ENCODE assay signal across 22 cellular contexts in the genomic region with DNA sequence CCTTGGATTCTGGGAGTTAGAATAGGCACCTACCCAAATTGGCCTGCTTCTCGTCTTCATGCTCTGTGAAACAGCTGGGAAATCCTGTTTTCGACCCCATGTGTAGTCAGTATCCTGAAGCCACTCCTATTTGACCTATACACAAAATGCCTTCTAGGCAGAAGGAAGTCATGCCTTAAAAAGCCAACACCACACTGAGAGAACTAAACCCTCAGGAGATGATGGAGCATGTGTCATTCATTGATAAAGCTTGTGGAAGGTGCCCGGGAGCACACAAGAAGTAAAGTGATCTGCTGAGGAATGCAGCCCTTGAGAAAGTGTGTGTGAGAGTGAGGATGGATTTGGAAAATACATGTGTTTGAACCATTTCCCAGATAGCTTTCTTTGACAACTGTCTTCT.
DNase-seq lines count a peak whose midpoint lies in the region; TF ChIP-seq lines count a peak whose summit lies in the region.
"Had no signal": no experiment of that assay in that cellular context is flagged by ENCODE, and none has a peak within 500 bp of the region (broad histone marks: within the 10 kb centered on the region; RNA-seq: fewer than 3 reads in every experiment).

No MANE protein-coding gene starts in this region.

- in situ Hi-C loops in SK-MEL-5 (cut with HindIII; ENCODE audit: low pct_unique_long_range_greater_than_20kb, low sequenced_read_pairs), result no loop called here

- H3K4me3 Mint-ChIP-seq in endodermal cell (no peak overlapping the region), Caco-2 (ENCODE audit: unreplicated experiment) (no peak overlapping the region)
- H3K4me3 Mint-ChIP-seq: CD8-positive, alpha-beta T cell; IgD-negative memory B cell had no signal

- 82 to 87% methylated on average over 3 of the region's 3 CpGs for WGBS in endodermal cell (ENCODE audit: insufficient coverage in 1 of 2, insufficient read length in 1 of 2), 2 experiments

- no peaks in the 10 kb centered on the region for H3K4me1 Mint-ChIP-seq in endodermal cell
- H3K4me1 Mint-ChIP-seq in Caco-2 (ENCODE audit: low read depth, unreplicated experiment), result no peaks in the 10 kb centered on the region

- no peaks in the 10 kb centered on the region for H3K36me3 ChIP-seq in endodermal cell (ENCODE audit: control insufficient read depth, insufficient read depth, low read length)
- no peaks in the 10 kb centered on the region for H3K36me3 ChIP-seq in colonic mucosa
- H3K36me3 ChIP-seq in Caco-2 (ENCODE audit: control insufficient read depth, insufficient read depth, low read length), result no peaks in the 10 kb centered on the region
- H3K36me3 ChIP-seq: BLaER1, HAP-1, SJSA1 had no signal

- TF ChIP-seq CTCF in endodermal cell (conservative IDR thresholded peaks at IDR 0.05), result no peak
- no peak for TF ChIP-seq CTCF in colonic mucosa (IDR thresholded peaks at IDR 0.05)
- TF ChIP-seq CTCF in Caco-2 (IDR thresholded peaks at IDR 0.05; ENCODE audit: insufficient read depth in 1 of 2, low read depth in 1 of 2, low read length in 1 of 2, severe bottlenecking in 1 of 2, unreplicated experiment in 1 of 2), result no peak

- no peak overlapping the region for H3K9ac ChIP-seq in endodermal cell (ENCODE audit: extremely low read depth, low read length, poor library complexity, severe bottlenecking)
- H3K9ac ChIP-seq in colonic mucosa (ENCODE audit: low read depth in 2 of 2, low read length in 2 of 2), result no peak overlapping the region
- H3K9ac ChIP-seq: BLaER1 had no signal

- H3K4me1 ChIP-seq in endodermal cell (ENCODE audit: control insufficient read depth, insufficient read depth, low read length) (no peaks in the 10 kb centered on the region), colonic mucosa (no peaks in the 10 kb centered on the region), Caco-2 (no peaks in the 10 kb centered on the region)
- H3K4me1 ChIP-seq: A549, BLaER1, HAP-1, SJSA1 had no signal

- CTCF ChIA-PET in Caco-2 (lab: Charles Lee), result no interaction called here

- H3K4me3 ChIP-seq in endodermal cell (ENCODE audit: low read length) (no peak overlapping the region), colonic mucosa (no peak overlapping the region), Caco-2 (ENCODE audit: low read depth, low read length) (no peak overlapping the region)
- H3K4me3 ChIP-seq: A549, BLaER1, HAP-1, SJSA1 had no signal

- no peaks in the 10 kb centered on the region for H3K27me3 Mint-ChIP-seq in endodermal cell (ENCODE audit: insufficient read depth)
- peaks cover 9% of the 10 kb centered on the region for H3K27me3 Mint-ChIP-seq in Caco-2 (ENCODE audit: insufficient read depth, unreplicated experiment)
- H3K27me3 Mint-ChIP-seq: IgD-negative memory B cell had no signal

- H3K27ac ChIP-seq in endodermal cell (ENCODE audit: low read depth, low read length) (no peak overlapping the region), colonic mucosa (no peak overlapping the region)
- H3K27ac ChIP-seq: A549, BLaER1, SJSA1 had no signal

- BruUV-seq in Caco-2 (replicated peaks; lab: Mats Ljungman, UMichigan), result no TSS peak

- H3K9me3 Mint-ChIP-seq in endodermal cell, result no peaks in the 10 kb centered on the region
- no peaks in the 10 kb centered on the region for H3K9me3 Mint-ChIP-seq in Caco-2 (ENCODE audit: unreplicated experiment)
- H3K9me3 Mint-ChIP-seq: CD8-positive, alpha-beta T cell; IgD-negative memory B cell had no signal

- H3K27ac Mint-ChIP-seq in endodermal cell, result no peak overlapping the region
- H3K27ac Mint-ChIP-seq in Caco-2 (ENCODE audit: unreplicated experiment), result no peak overlapping the region
- H3K27ac Mint-ChIP-seq: CD8-positive, alpha-beta T cell; IgD-negative memory B cell had no signal

- POLR2A ChIA-PET in Caco-2 (lab: Charles Lee), result no interaction called here

- intact Hi-C loops in colonic mucosa (cut with DNase I), result no loop called here
- intact Hi-C loops in Caco-2 (cut with micrococcal nuclease; ENCODE audit: unreplicated experiment), result no loop called here

- no peaks in the 10 kb centered on the region for H3K9me3 ChIP-seq in endodermal cell (ENCODE audit: control insufficient read depth, low read length)
- H3K9me3 ChIP-seq in colonic mucosa, result no peaks in the 10 kb centered on the region
- no peaks in the 10 kb centered on the region for H3K9me3 ChIP-seq in Caco-2
- H3K9me3 ChIP-seq: A549, BLaER1, HAP-1, SJSA1 had no signal

- DNase-seq in Daoy (ENCODE audit: low read depth) (peak; percentile 9), HT1080 (ENCODE audit: low read depth) (peak; percentile 17), SK-MEL-5 (ENCODE audit: low read depth, low spot score) (peak; percentile 41), islet precursor cell (peak; percentile 58), endodermal cell (no peak), colonic mucosa (no peak), Caco-2 (no peak)
- DNase-seq in stimulated activated CD4-positive, alpha-beta T cell treated with anti-CD3 and anti-CD28 coated beads, Interleukin-12 subunit alpha, Interleukin-12 subunit beta, amount 100 ng/mL, for 4 hours, result no peak
- DNase-seq: CD8-positive, alpha-beta T cell; DMS53; Karpas-422; MM.1S; NCI-H1092; NCI-H1436 treated with DMSO at 0.1 percent for 48 hours; NCI-H2081; NCI-H2171 treated with DMSO at 0.1 percent for 48 hours; NCI-H748 treated with DMSO at 0.1 percent for 48 hours had no signal

- H3K27me3 ChIP-seq in endodermal cell (ENCODE audit: control insufficient read depth, insufficient read depth, low read length, poor library complexity, severe bottlenecking), result no peaks in the 10 kb centered on the region
- no peaks in the 10 kb centered on the region for H3K27me3 ChIP-seq in colonic mucosa
- no peaks in the 10 kb centered on the region for H3K27me3 ChIP-seq in Caco-2 (replicated peaks; ENCODE audit: control insufficient read depth, insufficient read depth, low read length)
- H3K27me3 ChIP-seq: BLaER1, SJSA1 had no signal

- H3K36me3 Mint-ChIP-seq in endodermal cell (ENCODE audit: low read depth) (no peaks in the 10 kb centered on the region), Caco-2 (ENCODE audit: insufficient read depth, unreplicated experiment) (no peaks in the 10 kb centered on the region)
- H3K36me3 Mint-ChIP-seq: IgD-negative memory B cell had no signal

Comparison
In these comparisons a context has a peak if more than half of its experiments do, and no peak if none do; other contexts are left out.
1. DNase-seq: peak in Daoy (single experiment), HT1080 (single experiment), SK-MEL-5 (single experiment) and islet precursor cell (single experiment); none in stimulated activated CD4-positive, alpha-beta T cell treated with anti-CD3 and anti-CD28 coated beads, Interleukin-12 subunit alpha, Interleukin-12 subunit beta, amount 100 ng/mL, for 4 hours (single experiment), endodermal cell (single experiment), colonic mucosa (single experiment) and Caco-2 (0 of 2).